Comparison of ENCODE assay signal across 25 cellular contexts in genomic region chr14:61304678-61305077, GRCh38.
"Had no signal": no experiment of that assay in that cellular context is flagged by ENCODE, and none has a peak within 500 bp of the region (broad histone marks: within the 10 kb centered on the region; RNA-seq: fewer than 3 reads in every experiment).

No MANE protein-coding gene starts in this region.

- H3K27ac Mint-ChIP-seq: stimulated activated effector memory CD8-positive, alpha-beta T cell treated with anti-CD3 and anti-CD28 coated beads, Interleukin-12 subunit alpha, Interleukin-12 subunit beta, amount 100 ng/mL, for 72 hours; stimulated activated memory B cell treated with anti-CD40 and anti-IgM and Interleukin-4, amounts not matched to agents 10 μg/mL and 1 μg/mL and 100 μg/mL, for 72 hours; stimulated activated naive B cell treated with anti-CD40 and anti-IgM and Interleukin-4, amounts not matched to agents 10 μg/mL and 1 μg/mL and 100 μg/mL, for 72 hours; stimulated activated naive CD8-positive, alpha-beta T cell treated with anti-CD3 and anti-CD28 coated beads, Interleukin-15, Interleukin-2, amounts not matched to agents 100 ng/mL and 50 ng/mL, for 24 hours; type B pancreatic cell had no signal

- H3K9me3 Mint-ChIP-seq: stimulated activated memory B cell treated with anti-CD40 and anti-IgM and Interleukin-4, amounts not matched to agents 10 μg/mL and 1 μg/mL and 100 μg/mL, for 72 hours; type B pancreatic cell had no signal

- DNase-seq: stimulated activated CD4-positive, alpha-beta T cell treated with anti-CD3 and anti-CD28 coated beads, Interleukin-2, amount 100 ng/mL, for 48 hours; stimulated activated CD4-positive, alpha-beta T cell treated with anti-CD3 and anti-CD28 coated beads, Interleukin-4, amount 100 ng/mL, for 1 hour; stimulated activated CD4-positive, alpha-beta T cell treated with anti-CD3 and anti-CD28 coated beads, Interleukin-4, amount 100 ng/mL, for 24 hours; stimulated activated CD4-positive, alpha-beta T cell treated with anti-CD3 and anti-CD28 coated beads, Interleukin-4, amount 100 ng/mL, for 4 hours; stimulated activated CD8-positive, alpha-beta memory T cell treated with anti-CD3 and anti-CD28 coated beads, Interleukin-4, amount 100 ng/mL, for 48 hours; stimulated activated naive B cell treated with anti-CD40 and anti-IgM and Interleukin-4, amounts not matched to agents 10 μg/mL and 1 μg/mL and 100 μg/mL, for 72 hours; stimulated activated naive CD4-positive, alpha-beta T cell; stimulated activated naive CD4-positive, alpha-beta T cell treated with Interleukin-2 at 50 U/mL for 16 hours; stimulated activated naive CD8-positive, alpha-beta T cell treated with anti-CD3 and anti-CD28 coated beads, Interleukin-15, amount 100 ng/mL, for 72 hours; stimulated activated naive CD8-positive, alpha-beta T cell treated with anti-CD3 and anti-CD28 coated beads, Interleukin-15, Interleukin-2, amounts not matched to agents 100 U/mL and 50 U/mL, for 24 hours; stomach; substantia nigra; testis; thyroid gland; tibial artery; transverse colon; trophoblast cell; upper lobe of left lung; upper lobe of right lung; uterus had no signal

- ATAC-seq: stimulated activated effector memory CD8-positive, alpha-beta T cell treated with anti-CD3 and anti-CD28 coated beads, Interleukin-12 subunit alpha, Interleukin-12 subunit beta, amount 100 ng/mL, for 72 hours; stimulated activated memory B cell treated with anti-CD40 and anti-IgM and Interleukin-4, amounts not matched to agents 10 μg/mL and 1 μg/mL and 100 μg/mL, for 72 hours; stimulated activated naive B cell treated with anti-CD40 and anti-IgM and Interleukin-4, amounts not matched to agents 10 μg/mL and 1 μg/mL and 100 μg/mL, for 72 hours; stimulated activated naive CD8-positive, alpha-beta T cell treated with anti-CD3 and anti-CD28 coated beads, Interleukin-15, amount 100 ng/mL, for 72 hours; stimulated activated naive CD8-positive, alpha-beta T cell treated with anti-CD3 and anti-CD28 coated beads, Interleukin-15, Interleukin-2, amounts not matched to agents 100 U/mL and 50 U/mL, for 24 hours; upper lobe of right lung had no signal

- H3K27me3 Mint-ChIP-seq: stimulated activated naive B cell treated with anti-CD40 and anti-IgM and Interleukin-4, amounts not matched to agents 10 μg/mL and 1 μg/mL and 100 μg/mL, for 72 hours; stimulated activated naive CD8-positive, alpha-beta T cell treated with anti-CD3 and anti-CD28 coated beads, Interleukin-15, amount 100 ng/mL, for 72 hours; stimulated activated naive CD8-positive, alpha-beta T cell treated with anti-CD3 and anti-CD28 coated beads, Interleukin-15, Interleukin-2, amounts not matched to agents 100 ng/mL and 50 ng/mL, for 24 hours; type B pancreatic cell had no signal

- H3K4me1 Mint-ChIP-seq: stimulated activated memory B cell treated with anti-CD40 and anti-IgM and Interleukin-4, amounts not matched to agents 10 μg/mL and 1 μg/mL and 100 μg/mL, for 72 hours; stimulated activated naive B cell treated with anti-CD40 and anti-IgM and Interleukin-4, amounts not matched to agents 10 μg/mL and 1 μg/mL and 100 μg/mL, for 72 hours had no signal

- H3K4me3 Mint-ChIP-seq: stimulated activated effector memory CD8-positive, alpha-beta T cell treated with anti-CD3 and anti-CD28 coated beads, Interleukin-12 subunit alpha, Interleukin-12 subunit beta, amount 100 ng/mL, for 72 hours; stimulated activated memory B cell treated with anti-CD40 and anti-IgM and Interleukin-4, amounts not matched to agents 10 μg/mL and 1 μg/mL and 100 μg/mL, for 72 hours; stimulated activated naive B cell treated with anti-CD40 and anti-IgM and Interleukin-4, amounts not matched to agents 10 μg/mL and 1 μg/mL and 100 μg/mL, for 72 hours; stimulated activated naive CD8-positive, alpha-beta T cell treated with anti-CD3 and anti-CD28 coated beads, Interleukin-15, amount 100 ng/mL, for 72 hours; stimulated activated naive CD8-positive, alpha-beta T cell treated with anti-CD3 and anti-CD28 coated beads, Interleukin-15, Interleukin-2, amounts not matched to agents 100 ng/mL and 50 ng/mL, for 24 hours; type B pancreatic cell had no signal

- H3K36me3 Mint-ChIP-seq: stimulated activated effector memory CD8-positive, alpha-beta T cell treated with anti-CD3 and anti-CD28 coated beads, Interleukin-12 subunit alpha, Interleukin-12 subunit beta, amount 100 ng/mL, for 72 hours; stimulated activated memory B cell treated with anti-CD40 and anti-IgM and Interleukin-4, amounts not matched to agents 10 μg/mL and 1 μg/mL and 100 μg/mL, for 72 hours had no signal

- FAIRE-seq: urothelium cell line had no signal
